In the genomic region with DNA sequence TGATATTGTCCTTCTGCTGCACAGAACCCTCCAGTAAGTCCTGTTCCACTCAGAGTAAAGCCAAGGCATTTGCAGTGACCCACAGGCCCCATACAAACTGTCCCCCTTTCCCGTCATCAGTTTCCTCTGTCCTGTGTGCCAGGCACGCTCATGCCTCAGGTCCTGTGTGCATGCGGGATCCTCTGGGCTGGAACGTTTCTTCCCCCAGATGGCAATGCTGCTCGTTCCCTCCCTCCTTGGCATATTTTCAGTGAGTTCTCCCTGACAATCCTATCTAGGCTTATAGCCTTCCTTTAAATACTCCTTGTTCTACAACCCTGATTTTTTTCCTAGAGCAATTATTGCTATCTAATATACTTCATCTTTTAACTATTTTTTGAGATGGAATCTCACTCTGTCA, we compare ENCODE assay signal across 20 cellular contexts. TPM values are rescaled to one million over a fixed set of nuclear protein-coding genes. Genes with fewer than 3 reads are reported as not detected.
DNase-seq lines count a peak whose midpoint lies in the region; ATAC-seq and TF ChIP-seq lines count a peak whose summit lies in the region.
"Had no signal": no experiment of that assay in that cellular context is flagged by ENCODE, and none has a peak within 500 bp of the region (broad histone marks: within the 10 kb centered on the region; RNA-seq: fewer than 3 reads in every experiment).

No MANE protein-coding gene starts in this region.

- intact Hi-C loops in natural killer cell (cut with micrococcal nuclease) = no loop called here

- H3K27ac ChIP-seq in brain microvascular endothelial cell (peak overlapping the region; percentile 29), upper lobe of left lung (no peak overlapping the region)
- H3K27ac ChIP-seq: uterus had no signal

- H3K27ac Mint-ChIP-seq in natural killer cell treated with Interleukin-12 subunit alpha and Interleukin-12 subunit beta and Interleukin-15 and Interleukin-18, amount 100 ng/mL, for 72 hours = no peak overlapping the region
- H3K27ac Mint-ChIP-seq in natural killer cell = peak overlapping the region in 1 of 2 donors; percentile 19

- H3K4me3 Mint-ChIP-seq in natural killer cell treated with Interleukin-12 subunit alpha and Interleukin-12 subunit beta and Interleukin-15 and Interleukin-18, amount 100 ng/mL, for 72 hours = peak overlapping the region; percentile 7
- H3K4me3 Mint-ChIP-seq in natural killer cell = no peak overlapping the region
- H3K4me3 Mint-ChIP-seq: activated T-cell treated with anti-CD3 and anti-CD28 coated beads, Interleukin-2, amount 50 U/mL, for 4 hours had no signal

- no peak for DNase-seq in natural killer cell treated with Interleukin-12 subunit alpha and Interleukin-12 subunit beta and Interleukin-15 and Interleukin-18, amount 100 ng/mL, for 72 hours (ENCODE audit: low spot score)
- DNase-seq in natural killer cell (no peak), brain microvascular endothelial cell (no peak), inferior parietal cortex (ENCODE audit: extremely low spot score) (peak; percentile 11), upper lobe of left lung (no peak), T-helper 2 cell (no peak), medulla oblongata (ENCODE audit: extremely low spot score) (no peak)
- DNase-seq: activated CD4-positive, alpha-beta T cell treated with anti-CD3 and anti-CD28 coated beads, Interleukin-2, amount 50 U/mL, for 4 hours; activated T-cell treated with anti-CD3 and anti-CD28 coated beads, Interleukin-2, amount 50 U/mL, for 4 hours; islet precursor cell; NCI-H1436; NCI-H226; SK-N-SH; spleen; stimulated activated naive CD4-positive, alpha-beta T cell; uterus had no signal

- H3K4me1 ChIP-seq in upper lobe of left lung = peaks cover 14 to 28% (median 20%) of the 10 kb centered on the region in 4 donors

- no peaks in the 10 kb centered on the region for H3K9me3 ChIP-seq in upper lobe of left lung
- H3K9me3 ChIP-seq: SK-N-SH, spleen, uterus had no signal

- no peak for TF ChIP-seq POLR2A in upper lobe of left lung (IDR thresholded peaks at IDR 0.05)

- in situ Hi-C loops in brain microvascular endothelial cell (cut with HindIII; ENCODE audit: low pct_ligation_motif_present, low sequenced_read_pairs) = no loop called here

- 82 to 89% methylated on average over 5 of the region's 5 CpGs for WGBS in upper lobe of left lung, 2 donors

- H3K9me3 Mint-ChIP-seq in natural killer cell treated with Interleukin-12 subunit alpha and Interleukin-12 subunit beta and Interleukin-15 and Interleukin-18, amount 100 ng/mL, for 72 hours = no peaks in the 10 kb centered on the region
- no peaks in the 10 kb centered on the region for H3K9me3 Mint-ChIP-seq in natural killer cell
- H3K9me3 Mint-ChIP-seq: activated T-cell treated with anti-CD3 and anti-CD28 coated beads, Interleukin-2, amount 50 U/mL, for 4 hours had no signal

- TF ChIP-seq CTCF in natural killer cell (IDR thresholded peaks at IDR 0.05) (no peak), brain microvascular endothelial cell (IDR thresholded peaks at IDR 0.05; ENCODE audit: low read depth, low read length, missing control alignments) (no peak), upper lobe of left lung (IDR thresholded peaks at IDR 0.05) (no peak)

- no peaks in the 10 kb centered on the region for H3K36me3 ChIP-seq in brain microvascular endothelial cell (replicated peaks)
- H3K36me3 ChIP-seq in upper lobe of left lung = no peaks in the 10 kb centered on the region
- H3K36me3 ChIP-seq: uterus had no signal

- H3K27me3 Mint-ChIP-seq in natural killer cell treated with Interleukin-12 subunit alpha and Interleukin-12 subunit beta and Interleukin-15 and Interleukin-18, amount 100 ng/mL, for 72 hours = no peaks in the 10 kb centered on the region
- H3K27me3 Mint-ChIP-seq in natural killer cell (ENCODE audit: low read depth in 2 of 2) = no peaks in the 10 kb centered on the region

- no peak for TF ChIP-seq EP300 in upper lobe of left lung (IDR thresholded peaks at IDR 0.05)

- ATAC-seq in natural killer cell treated with Interleukin-12 subunit alpha and Interleukin-12 subunit beta and Interleukin-15 and Interleukin-18, amount 100 ng/mL, for 72 hours = no peak
- ATAC-seq in natural killer cell (no peak), upper lobe of left lung (ENCODE audit: low FRiP score in 2 of 2) (no peak), GM21576 (IDR thresholded peaks at IDR 0.05; ENCODE audit: unreplicated experiment) (no peak)
- ATAC-seq: activated T-cell treated with anti-CD3 and anti-CD28 coated beads, Interleukin-2, amount 50 U/mL, for 4 hours had no signal

- H3K27me3 ChIP-seq in brain microvascular endothelial cell (replicated peaks) = no peaks in the 10 kb centered on the region
- H3K27me3 ChIP-seq in upper lobe of left lung = no peaks in the 10 kb centered on the region
- H3K27me3 ChIP-seq: spleen, uterus had no signal

- no peaks in the 10 kb centered on the region for H3K36me3 Mint-ChIP-seq in natural killer cell treated with Interleukin-12 subunit alpha and Interleukin-12 subunit beta and Interleukin-15 and Interleukin-18, amount 100 ng/mL, for 72 hours
- H3K36me3 Mint-ChIP-seq in natural killer cell = no peaks in the 10 kb centered on the region

- peaks cover 23 to 32% of the 10 kb centered on the region in 2 donors for H3K4me1 Mint-ChIP-seq in natural killer cell treated with Interleukin-12 subunit alpha and Interleukin-12 subunit beta and Interleukin-15 and Interleukin-18, amount 100 ng/mL, for 72 hours (ENCODE audit: low read depth in 2 of 2)
- peaks cover 1 to 21% of the 10 kb centered on the region in 2 donors for H3K4me1 Mint-ChIP-seq in natural killer cell

- H3K4me3 ChIP-seq in brain microvascular endothelial cell (ENCODE audit: low read depth, low read length) = no peak overlapping the region
- H3K4me3 ChIP-seq in upper lobe of left lung = no peak overlapping the region
- H3K4me3 ChIP-seq: spleen, uterus had no signal

RNA-seq across cellular contexts. Expression of gene OPA3, which starts 5.7 kb away (rescaled TPM):
- total RNA-seq in natural killer cell treated with Interleukin-12 subunit alpha and Interleukin-12 subunit beta and Interleukin-15 and Interleukin-18, amount 100 ng/mL, for 72 hours = 10 to 100 TPM; 17.0 to 17.5 TPM
- 10 to 100 TPM in 1 of 3 donors, 1 to 10 TPM in 2; 8.2 to 10.4 (median 9.0) TPM for total RNA-seq in natural killer cell
- total RNA-seq in upper lobe of left lung = 10 to 100 TPM in 5 of 6 donors, 1 to 10 TPM in 1; 9.9 to 14.3 (median 12.7) TPM

RNA-seq across cellular contexts. Expression of gene GPR4, which starts 23.2 kb away (rescaled TPM):
- under 1 TPM in 1 of 2 donors, not detected in 1; 0.24 TPM for total RNA-seq in natural killer cell treated with Interleukin-12 subunit alpha and Interleukin-12 subunit beta and Interleukin-15 and Interleukin-18, amount 100 ng/mL, for 72 hours
- total RNA-seq in natural killer cell (under 1 TPM in 2 of 3 donors, not detected in 1; 0.12 to 0.13 TPM), upper lobe of left lung (10 to 100 TPM in 2 of 6 donors, 1 to 10 TPM in 4; 1.0 to 22.1 (median 6.8) TPM)
- total RNA-seq: LHCN-M2, mononuclear cell, osteoblast had no signal
